Comparison of ENCODE assay signal across 4 cellular contexts in the genomic region with DNA sequence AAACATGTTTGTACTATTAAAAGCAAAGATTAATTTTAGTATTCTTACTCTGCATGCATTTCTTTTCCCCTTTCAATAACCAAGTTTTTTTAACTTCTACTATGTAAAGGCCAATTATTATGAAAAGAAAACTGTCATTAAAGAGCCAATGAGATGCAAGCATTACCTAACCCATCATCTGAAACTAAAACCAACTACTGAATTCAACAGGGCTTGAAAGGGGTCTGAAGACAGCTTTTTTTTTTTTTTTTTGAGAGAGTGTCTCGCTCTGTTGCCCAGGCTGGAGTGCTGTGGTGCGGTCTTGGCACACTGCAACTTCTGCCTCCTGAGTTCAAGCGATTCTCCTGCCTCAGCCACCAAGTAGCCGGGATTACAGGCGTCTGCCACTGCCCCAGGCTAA. TPM values are rescaled to one million over a fixed set of nuclear protein-coding genes. Genes with fewer than 3 reads are reported as not detected.
"Had no signal": no experiment of that assay in that cellular context is flagged by ENCODE, and none has a peak within 500 bp of the region (broad histone marks: within the 10 kb centered on the region; RNA-seq: fewer than 3 reads in every experiment).

No MANE protein-coding gene starts in this region.

RNA-seq across cellular contexts. Expression of a gene that starts 30.4 kb away (rescaled TPM):
- total RNA-seq: body of pancreas, breast epithelium, cardiac septum, cerebellum had no signal
